ENCODE assay signal across 8 cellular contexts in the genomic region with DNA sequence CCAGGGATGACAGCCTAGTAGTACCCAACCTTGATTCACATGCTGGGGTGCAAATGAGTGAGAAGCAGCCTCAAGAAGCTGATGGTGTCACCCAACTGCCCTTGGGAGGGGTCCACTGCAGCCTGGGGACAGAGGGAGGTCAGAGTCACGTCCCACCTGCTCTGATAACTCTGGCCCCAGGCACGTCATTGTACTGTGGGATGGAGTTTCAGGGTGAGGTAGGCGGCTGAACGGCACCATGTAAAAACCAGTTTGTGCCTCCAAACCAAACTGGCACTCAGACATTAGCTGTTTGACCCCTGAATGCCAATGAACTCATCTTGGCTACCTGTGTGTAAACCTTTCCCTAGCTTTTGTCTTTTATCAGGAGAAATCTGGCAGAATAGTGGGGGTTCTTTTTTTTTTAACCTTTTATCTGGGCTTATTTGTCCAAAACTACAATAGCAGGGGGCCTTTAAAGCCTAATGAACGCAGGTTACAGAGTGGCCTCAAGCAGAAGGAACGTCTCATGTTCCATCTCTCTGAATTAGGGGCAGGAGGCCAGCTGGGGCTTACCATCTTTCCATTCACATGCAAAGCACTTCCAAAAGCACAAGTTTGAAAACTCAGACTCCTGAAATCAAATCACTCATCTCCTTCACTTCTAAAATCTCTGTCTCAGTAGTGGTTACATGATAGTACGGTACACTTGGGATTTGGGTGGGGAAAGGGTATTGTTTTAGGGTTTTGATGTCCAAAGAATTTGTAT.
DNase-seq lines count a peak whose midpoint lies in the region; ATAC-seq and TF ChIP-seq lines count a peak whose summit lies in the region.

No MANE protein-coding gene starts in this region.

- H3F3A ChIP-seq in SU-DHL-6 (ENCODE audit: insufficient read depth) = 0 out of 2 replicates have a peak, but pooled peaks cover 3% of the 10 kb centered on the region

- peaks cover 8 to 59% (median 45%) of the 10 kb centered on the region in 4 donors for H3K4me1 ChIP-seq in liver (ENCODE audit: control insufficient read depth in 4 of 4, insufficient read depth in 4 of 4, low read length in 3 of 4)

- TF ChIP-seq CTCF in SU-DHL-6 (IDR thresholded peaks at IDR 0.05; ENCODE audit: insufficient read depth, low read length, poor library complexity, severe bottlenecking) = no peak
- no peak for TF ChIP-seq CTCF in liver (IDR thresholded peaks at IDR 0.05; ENCODE audit: low read depth, low read length, missing input control)

- H2AFZ ChIP-seq in SU-DHL-6 (ENCODE audit: low read depth, low read length, severe bottlenecking) = no peak overlapping the region

- H3K9me3 ChIP-seq in SU-DHL-6 (ENCODE audit: insufficient read depth, low read length) (no peaks in the 10 kb centered on the region), liver (ENCODE audit: control insufficient read depth in 4 of 4, low read length in 3 of 4) (no peaks in the 10 kb centered on the region)

- no peaks in the 10 kb centered on the region for H3K79me2 ChIP-seq in SU-DHL-6 (ENCODE audit: insufficient read depth, low read length)

- no peak for TF ChIP-seq RAD21 in liver (IDR thresholded peaks at IDR 0.05)

- H3K4me3 ChIP-seq in SU-DHL-6 (ENCODE audit: insufficient read depth, low read length, poor library complexity, severe bottlenecking) = no peak overlapping the region
- no peak overlapping the region for H3K4me3 ChIP-seq in liver (ENCODE audit: low read depth in 1 of 3, low read length in 3 of 3)

- peak; percentile 11 for ATAC-seq in GM18520 (IDR thresholded peaks at IDR 0.05; ENCODE audit: unreplicated experiment)
- ATAC-seq in HG02763 (IDR thresholded peaks at IDR 0.05; ENCODE audit: unreplicated experiment) = peak; percentile 23

- no peaks in the 10 kb centered on the region for H4K20me1 ChIP-seq in SU-DHL-6 (ENCODE audit: low read depth, low read length)

- H3K36me3 ChIP-seq in SU-DHL-6 (ENCODE audit: low read length) (no peaks in the 10 kb centered on the region), liver (ENCODE audit: control insufficient read depth in 4 of 4, insufficient read depth in 3 of 4, low read depth in 1 of 4, low read length in 3 of 4) (peaks cover 2 to 22% (median 15%) of the 10 kb centered on the region in 4 donors)

- no peaks in the 10 kb centered on the region for H3K27me3 ChIP-seq in SU-DHL-6 (ENCODE audit: low read length)
- no peaks in the 10 kb centered on the region for H3K27me3 ChIP-seq in liver (ENCODE audit: control insufficient read depth in 4 of 4, insufficient read depth in 4 of 4, low read length in 3 of 4)

- no peaks in the 10 kb centered on the region for H3K9me2 ChIP-seq in SU-DHL-6 (replicated peaks; ENCODE audit: insufficient read depth, low read length)

- H3K27ac ChIP-seq in SU-DHL-6 (ENCODE audit: low read depth, low read length) (no peak overlapping the region), liver (ENCODE audit: low read depth in 1 of 2, low read length in 2 of 2) (peak overlapping the region; percentile 88 to 96)

- H3K9ac ChIP-seq in SU-DHL-6 (ENCODE audit: low read length) (no peak overlapping the region), liver (ENCODE audit: low read depth in 1 of 2, low read length in 2 of 2) (peak overlapping the region in 1 of 2 donors; percentile 3)

- whole genome bisulfite sequencing in liver = 41% methylated on average over 7 of the region's 7 CpGs

- H3K4me2 ChIP-seq in SU-DHL-6 (ENCODE audit: low read depth, low read length, poor library complexity, severe bottlenecking) = peak overlapping the region; percentile 36

- DNase-seq in CD1c-positive myeloid dendritic cell (ENCODE audit: extremely low spot score) = no peak
- DNase-seq in NCI-H748 (lab: John Stamatoyannopoulos, UW; ENCODE audit: unreplicated experiment) = no peak
- no peak for DNase-seq in NCI-H2107 treated with DMSO at 0.1 percent for 48 hours (lab: John Stamatoyannopoulos, UW; ENCODE audit: unreplicated experiment)
- no peak for DNase-seq in NCI-H510A (lab: John Stamatoyannopoulos, UW)

TF ChIP-seq in liver, 16 proteins besides CTCF, POLR2A, EP300 and RAD21:
- TF ChIP-seq SP1 (IDR thresholded peaks at IDR 0.05) (peak; percentile 17), FOXA1 (IDR thresholded peaks at IDR 0.05) (no peak), GABPA (IDR thresholded peaks at IDR 0.05 in 1 of 2, conservative IDR thresholded peaks at IDR 0.05 in 1 of 2) (no peak), RXRA (IDR thresholded peaks at IDR 0.05) (peak; percentile 62 to 78), ZBTB33 (IDR thresholded peaks at IDR 0.05) (peak; percentile 13), YY1 (IDR thresholded peaks at IDR 0.05) (peak; percentile 49), HNF4A (conservative IDR thresholded peaks at IDR 0.05) (peak; percentile 41 to 61)
- TF ChIP-seq, protein P1, sequence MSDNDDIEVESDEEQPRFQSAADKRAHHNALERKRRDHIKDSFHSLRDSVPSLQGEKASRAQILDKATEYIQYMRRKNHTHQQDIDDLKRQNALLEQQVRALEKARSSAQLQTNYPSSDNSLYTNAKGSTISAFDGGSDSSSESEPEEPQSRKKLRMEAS (IDR thresholded peaks at IDR 0.05) = peak; percentile 15
